In genomic region chrX:139199945-139200344, GRCh38 we compare ENCODE assay signal across 19 cellular contexts.
"Had no signal": no experiment of that assay in that cellular context is flagged by ENCODE, and none has a peak within 500 bp of the region (broad histone marks: within the 10 kb centered on the region; RNA-seq: fewer than 3 reads in every experiment).

No MANE protein-coding gene starts in this region.

- H3K27ac ChIP-seq: ascending aorta, coronary artery, ovary, sigmoid colon, tibial artery had no signal

- H3K27me3 ChIP-seq: ascending aorta, ovary had no signal

- H3K4me3 ChIP-seq: ascending aorta, coronary artery, mucosa of descending colon, ovary, sigmoid colon, tibial artery had no signal

- H3K9me3 ChIP-seq: ascending aorta, mucosa of descending colon, ovary, sigmoid colon had no signal

- H3K36me3 ChIP-seq: ascending aorta, ovary, sigmoid colon, tibial artery had no signal

- FAIRE-seq: islet of Langerhans had no signal

- ATAC-seq: activated CD4-positive, CD25-positive, alpha-beta regulatory T cell treated with anti-CD3 and anti-CD28 coated beads, Interleukin-2, amount 50 U/mL, for 24 hours; activated T-cell treated with anti-CD3 and anti-CD28 coated beads, Interleukin-2, amount 50 U/mL, for 4 hours; left cardiac atrium; naive thymus-derived CD4-positive, alpha-beta T cell had no signal

- H3K4me1 ChIP-seq: ascending aorta had no signal

- DNase-seq: activated CD4-positive, alpha-beta T cell treated with anti-CD3 and anti-CD28 coated beads, Interleukin-2, amount 10 ng/mL, durations not matched to agents 7 days and 5 days; activated CD8-positive, alpha-beta memory T cell treated with anti-CD3 and anti-CD28 coated beads, Interleukin-2, amount 50 U/mL, for 4 hours; activated naive CD4-positive, alpha-beta T cell treated with anti-CD3 and anti-CD28 coated beads, Interleukin-2, amount 10 ng/mL, durations not matched to agents 7 days and 5 days; activated T-cell treated with anti-CD3 and anti-CD28 coated beads, Interleukin-2, amount 50 U/mL, for 4 hours; left cardiac atrium; mesenchymal stem cell; mucosa of descending colon; naive thymus-derived CD4-positive, alpha-beta T cell; ovary; sigmoid colon; stimulated activated CD4-positive, alpha-beta T cell treated with anti-CD3 and anti-CD28 coated beads, Interleukin-1b, Interleukin-23, amount 100 ng/mL, for 48 hours; stimulated activated CD8-positive, alpha-beta memory T cell treated with anti-CD3 and anti-CD28 coated beads, Interleukin-4, amount 100 ng/mL, for 48 hours; stimulated activated naive CD4-positive, alpha-beta T cell; T1000; tibial artery had no signal
